In genomic region chr3:102255736-102256135, GRCh38 we compare ENCODE assay signal across 30 cellular contexts.
"Had no signal": no experiment of that assay in that cellular context is flagged by ENCODE, and none has a peak within 500 bp of the region (broad histone marks: within the 10 kb centered on the region; RNA-seq: fewer than 3 reads in every experiment).

No MANE protein-coding gene starts in this region.

- H3K4me3 Mint-ChIP-seq: activated CD4-positive, alpha-beta memory T cell treated with anti-CD3 and anti-CD28 coated beads for 36 hours; activated CD4-positive, alpha-beta T cell treated with anti-CD3 and anti-CD28 coated beads, Interleukin-2, amount 10 ng/mL, durations not matched to agents 7 days and 5 days; activated naive CD4-positive, alpha-beta T cell treated with anti-CD3 and anti-CD28 coated beads for 36 hours; activated naive CD8-positive, alpha-beta T cell; activated T-helper 17 cell treated with anti-CD3 and anti-CD28 coated beads, Interleukin-2, amount 50 U/mL, for 72 hours; T-cell had no signal

- DNase-seq: activated CD4-positive, alpha-beta memory T cell treated with anti-CD3 and anti-CD28 coated beads for 36 hours; activated CD4-positive, alpha-beta T cell treated with anti-CD3 and anti-CD28 coated beads, Interleukin-2, amount 10 ng/mL, durations not matched to agents 7 days and 5 days; activated CD4-positive, CD25-positive, alpha-beta regulatory T cell; activated gamma-delta T cell; activated naive CD4-positive, alpha-beta T cell treated with anti-CD3 and anti-CD28 coated beads for 36 hours; activated T-cell treated with anti-CD3 and anti-CD28 coated beads for 4 hours; activated T-cell treated with anti-CD3 and anti-CD28 coated beads, Interleukin-2, amount 50 U/mL, for 48 hours; brain microvascular endothelial cell; caudate nucleus; Karpas-422; NCI-H1048; NCI-H146; NCI-H187 treated with DMSO at 0.1 percent for 48 hours; NCI-H2081 treated with DMSO at 0.1 percent for 48 hours; NCI-H2227 treated with DMSO at 0.1 percent for 48 hours; NCI-H446 treated with DMSO at 0.1 percent for 48 hours; NCI-H524 treated with DMSO at 0.1 percent for 48 hours; NCI-H748 treated with DMSO at 0.1 percent for 48 hours; RPMI8226; T-cell; T-helper 2 cell; T1000 had no signal

- FAIRE-seq: K562, TTC549 had no signal

- H3K27ac ChIP-seq: brain microvascular endothelial cell, SK-N-MC, VCaP had no signal

- H3K9me3 Mint-ChIP-seq: activated CD4-positive, alpha-beta memory T cell treated with anti-CD3 and anti-CD28 coated beads for 36 hours; activated CD4-positive, alpha-beta T cell treated with anti-CD3 and anti-CD28 coated beads, Interleukin-2, amount 10 ng/mL, durations not matched to agents 7 days and 5 days; activated naive CD4-positive, alpha-beta T cell treated with anti-CD3 and anti-CD28 coated beads for 36 hours; activated T-helper 17 cell treated with anti-CD3 and anti-CD28 coated beads, Interleukin-2, amount 50 U/mL, for 72 hours; T-cell had no signal

- H3K36me3 Mint-ChIP-seq: activated CD4-positive, alpha-beta memory T cell treated with anti-CD3 and anti-CD28 coated beads for 36 hours; activated naive CD8-positive, alpha-beta T cell; T-cell had no signal

- H3K27me3 ChIP-seq: brain microvascular endothelial cell had no signal

- H3K36me3 ChIP-seq: brain microvascular endothelial cell had no signal

- H3K4me3 ChIP-seq: K562, SK-N-MC had no signal

- H3K27ac Mint-ChIP-seq: activated CD4-positive, alpha-beta memory T cell treated with anti-CD3 and anti-CD28 coated beads for 36 hours; activated CD4-positive, alpha-beta T cell treated with anti-CD3 and anti-CD28 coated beads, Interleukin-2, amount 10 ng/mL, durations not matched to agents 7 days and 5 days; activated naive CD4-positive, alpha-beta T cell treated with anti-CD3 and anti-CD28 coated beads for 36 hours; activated naive CD8-positive, alpha-beta T cell; activated T-helper 17 cell treated with anti-CD3 and anti-CD28 coated beads, Interleukin-2, amount 50 U/mL, for 72 hours; T-cell had no signal

- ATAC-seq: activated T-helper 17 cell treated with anti-CD3 and anti-CD28 coated beads, Interleukin-2, amount 50 U/mL, for 72 hours; K562; Panc1; Right ventricle myocardium inferior; T-cell had no signal

- H3K4me1 Mint-ChIP-seq: activated CD4-positive, alpha-beta T cell treated with anti-CD3 and anti-CD28 coated beads, Interleukin-2, amount 10 ng/mL, durations not matched to agents 7 days and 5 days; activated T-helper 17 cell treated with anti-CD3 and anti-CD28 coated beads, Interleukin-2, amount 50 U/mL, for 72 hours; T-cell had no signal
